Comparison of ENCODE assay signal across 17 cellular contexts in the genomic region with DNA sequence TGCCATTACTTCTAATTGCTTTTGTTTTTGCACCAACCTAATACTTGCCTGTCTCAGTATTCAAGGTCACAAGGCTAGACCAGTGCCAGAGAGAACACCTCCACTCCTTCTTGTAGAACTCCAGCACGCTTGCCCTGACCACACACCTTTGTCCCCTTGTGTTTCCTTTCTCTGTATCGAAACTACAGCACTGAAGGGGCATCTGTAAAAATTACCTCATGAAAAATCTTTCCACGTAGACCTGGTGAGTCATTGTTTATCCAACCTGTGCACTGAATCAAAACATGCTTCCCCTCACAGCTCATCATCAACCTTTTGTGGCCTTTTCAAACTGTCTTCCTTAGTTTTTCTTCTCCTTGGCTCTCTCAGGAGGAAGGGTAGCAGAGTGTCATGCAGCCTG.
DNase-seq lines count a peak whose midpoint lies in the region; ATAC-seq, FAIRE-seq and TF ChIP-seq lines count a peak whose summit lies in the region.
"Had no signal": no experiment of that assay in that cellular context is flagged by ENCODE, and none has a peak within 500 bp of the region (broad histone marks: within the 10 kb centered on the region; RNA-seq: fewer than 3 reads in every experiment).

No MANE protein-coding gene starts in this region.

- H3K27me3 Mint-ChIP-seq in CD8-positive, alpha-beta T cell (ENCODE audit: low read depth), result peaks cover 4% of the 10 kb centered on the region

- TF ChIP-seq RAD21 in A549 (conservative IDR thresholded peaks at IDR 0.05 in 1 of 2, IDR thresholded peaks at IDR 0.05 in 1 of 2), result no peak

- TF ChIP-seq EP300 in A549 (IDR thresholded peaks at IDR 0.05), result no peak

- POLR2A ChIA-PET in A549 (lab: Yijun Ruan, JAX), result no interaction called here
- POLR2A ChIA-PET in CD8-positive, alpha-beta T cell (lab: Charles Lee), result no interaction called here

- 0 out of 6 replicates have a peak overlapping the region, but pooled peaks of 1 of the 2 experiments have one; percentile 4 for H3K27ac ChIP-seq in A549
- H3K27ac ChIP-seq in CD8-positive, alpha-beta T cell (ENCODE audit: low read depth, low read length), result no peak overlapping the region

- H3K36me3 ChIP-seq in CD8-positive, alpha-beta T cell (ENCODE audit: insufficient read depth, low read length), result no peaks in the 10 kb centered on the region

- TF ChIP-seq POLR2A in A549 (IDR thresholded peaks at IDR 0.05; ENCODE audit: low read length), result no peak

- FAIRE-seq in A549 (lab: Jason Lieb, UNC), result no peak
- FAIRE-seq: H1, islet of Langerhans had no signal

- H3K9me3 ChIP-seq in A549, result no peaks in the 10 kb centered on the region
- no peaks in the 10 kb centered on the region for H3K9me3 ChIP-seq in CD8-positive, alpha-beta T cell (ENCODE audit: low read length)
- H3K9me3 ChIP-seq: tibial artery had no signal

- peak overlapping the region; percentile 7; the same call in 2 of the 3 replicates for H3K4me2 ChIP-seq in A549

- TF ChIP-seq CTCF in A549 (IDR thresholded peaks at IDR 0.05) (no peak), fibroblast of mammary gland (conservative IDR thresholded peaks at IDR 0.05; ENCODE audit: control insufficient read depth, insufficient read depth, low read depth, low read length) (no peak), GM13977 (IDR thresholded peaks at IDR 0.05; ENCODE audit: extremely low read depth, insufficient read depth, missing control alignments) (no peak)
- TF ChIP-seq CTCF in CD8-positive, alpha-beta T cell (IDR thresholded peaks at IDR 0.05), result no peak

- no peak for ATAC-seq in A549
- ATAC-seq in GM19452 (IDR thresholded peaks at IDR 0.05; ENCODE audit: unreplicated experiment), result peak; percentile 66
- ATAC-seq in CD8-positive, alpha-beta T cell, result no peak

- no peaks in the 10 kb centered on the region for H3K27me3 ChIP-seq in CD8-positive, alpha-beta T cell (ENCODE audit: insufficient read depth, low read length)
- H3K27me3 ChIP-seq: tibial artery had no signal

- WGBS in A549 (ENCODE audit: missing lambda C conversion rate), result 32% methylated on average over 3 of the region's 3 CpGs

- in situ Hi-C loops in GM13977 (cut with MboI; ENCODE audit: low pct_unique_long_range_greater_than_20kb, low sequenced_read_pairs, unreplicated experiment), result loop anchor here (25.0 kb wide), 2 partner anchors 248 to 348 kb away; no protein-coding TSS in a partner anchor

- H3K4me3 ChIP-seq in A549 (no peak overlapping the region), fibroblast of mammary gland (ENCODE audit: control insufficient read depth, low read depth, low read length) (no peak overlapping the region)
- H3K4me3 ChIP-seq in CD8-positive, alpha-beta T cell (ENCODE audit: low read depth, low read length), result no peak overlapping the region
- H3K4me3 ChIP-seq: tibial artery had no signal

- H3K4me1 ChIP-seq in A549, result peaks cover 26% of the 10 kb centered on the region
- H3K4me1 ChIP-seq in CD8-positive, alpha-beta T cell (ENCODE audit: insufficient read depth, low read length), result no peaks in the 10 kb centered on the region

- no peak overlapping the region for H3K27ac Mint-ChIP-seq in CD8-positive, alpha-beta T cell

- no peaks in the 10 kb centered on the region for H3K9me3 Mint-ChIP-seq in CD8-positive, alpha-beta T cell

- H3K4me1 Mint-ChIP-seq in CD8-positive, alpha-beta T cell (ENCODE audit: low read depth), result no peaks in the 10 kb centered on the region

- H3K36me3 Mint-ChIP-seq in CD8-positive, alpha-beta T cell, result no peaks in the 10 kb centered on the region

- H3K4me3 Mint-ChIP-seq in CD8-positive, alpha-beta T cell, result no peak overlapping the region

- CTCF ChIA-PET in A549 (lab: Yijun Ruan, JAX), result interaction anchor here (0.6 to 2.1 kb wide), 3 partner anchors 49 to 236 kb away, joined by 3 to 10 read pairs (median 8); no protein-coding TSS in a partner anchor
- CTCF ChIA-PET in CD8-positive, alpha-beta T cell (lab: Charles Lee), result no interaction called here

- intact Hi-C loops in CD8-positive, alpha-beta T cell (cut with DNase I, micrococcal nuclease), result no loop called here

- DNase-seq in A549 (ENCODE audit: low read depth in 1 of 2, low spot score in 1 of 2) (peak in 1 of 2 experiments; percentile 20), NCI-H226 (peak; percentile 28), fibroblast of mammary gland (ENCODE audit: low read depth) (peak; percentile 54), GM13977 (ENCODE audit: low spot score) (no peak), 8988T (no peak)
- DNase-seq in activated CD4-positive, CD25-positive, alpha-beta regulatory T cell (lab: John Stamatoyannopoulos, UW), result no peak
- DNase-seq in CD8-positive, alpha-beta T cell, result no peak
- DNase-seq: activated CD4-positive, alpha-beta T cell treated with anti-CD3 and anti-CD28 coated beads for 4 hours; DMS79; effector memory CD4-positive, alpha-beta T cell; NCI-H345; stimulated activated CD4-positive, alpha-beta T cell treated with anti-CD3 and anti-CD28 coated beads, Interleukin-15, amount 100 ng/mL, for 24 hours; T-helper 2 cell; tibial artery had no signal

TF ChIP-seq in A549, 52 proteins besides CTCF, POLR2A, EP300 and RAD21:
- TF ChIP-seq POLR2AphosphoS2 (conservative IDR thresholded peaks at IDR 0.05; ENCODE audit: low read length) (no peak), FOSL2 (IDR thresholded peaks at IDR 0.05) (no peak), FOSL2 (CRISPR knock-in tag; IDR thresholded peaks at IDR 0.05) (0 out of 2 replicates have a peak, but pooled peaks have one; percentile 6)
TF ChIP-seq in A549: peak in this region for 1.

Comparison
In these comparisons a context has a peak if more than half of its experiments do, and no peak if none do; other contexts are left out.
1. DNase-seq: peak in NCI-H226 (single experiment) and fibroblast of mammary gland (single experiment); none in activated CD4-positive, CD25-positive, alpha-beta regulatory T cell (0 of 4), CD8-positive, alpha-beta T cell (0 of 7), GM13977 (single experiment) and 8988T (single experiment).